ENCODE assay signal across 8 cellular contexts in genomic region chr7:114415054-114415997, GRCh38. TPM values are rescaled to one million over a fixed set of nuclear protein-coding genes. Genes with fewer than 3 reads are reported as not detected.
A peak's percentile ranks its signal among the peaks of the same experiment; 100 is the strongest.
DNase-seq lines count a peak whose midpoint lies in the region; ATAC-seq, FAIRE-seq and TF ChIP-seq lines count a peak whose summit lies in the region.

No MANE protein-coding gene starts in this region.

- no peaks in the 10 kb centered on the region for H3K36me3 ChIP-seq in gastroesophageal sphincter
- no peaks in the 10 kb centered on the region for H3K36me3 ChIP-seq in gastrocnemius medialis

- no peak for TF ChIP-seq EP300 in gastroesophageal sphincter (IDR thresholded peaks at IDR 0.05)

- H3K27me3 ChIP-seq in gastroesophageal sphincter = no peaks in the 10 kb centered on the region
- H3K27me3 ChIP-seq in gastrocnemius medialis = no peaks in the 10 kb centered on the region

- WGBS in gastroesophageal sphincter (ENCODE audit: low coverage in 1 of 2), 2 donors = 4 to 6% methylated on average over 14 of the region's 14 CpGs

- peak overlapping the region; percentile 45 to 60 for H3K4me3 ChIP-seq in gastroesophageal sphincter
- peak overlapping the region; percentile 44 to 50 (median 45) for H3K4me3 ChIP-seq in gastrocnemius medialis

- H3K9me3 ChIP-seq in gastroesophageal sphincter (no peaks in the 10 kb centered on the region), gastrocnemius medialis (no peaks in the 10 kb centered on the region)

- ATAC-seq in GM19351 (IDR thresholded peaks at IDR 0.05; ENCODE audit: unreplicated experiment) = peak; percentile 2
- ATAC-seq in gastroesophageal sphincter = no peak
- ATAC-seq in gastrocnemius medialis = peak; percentile 34 to 50

- TF ChIP-seq POLR2A in gastroesophageal sphincter (IDR thresholded peaks at IDR 0.05) (no peak), gastrocnemius medialis (IDR thresholded peaks at IDR 0.05) (no peak)

- DNase-seq in RCC 7860 (ENCODE audit: low spot score) (no peak), gastrocnemius medialis (no peak), iPS-NIHi11 (ENCODE audit: low spot score) (no peak), germinal center (ENCODE audit: low spot score) (no peak)
- no peak for DNase-seq in stimulated activated CD4-positive, alpha-beta T cell treated with anti-CD3 and anti-CD28 coated beads, Interleukin-2, amount 100 ng/mL, for 24 hours
- no peak for DNase-seq in activated CD4-positive, alpha-beta T cell treated with anti-CD3 and anti-CD28 coated beads, Interleukin-2, amount 50 U/mL, for 4 hours

- H3K4me1 ChIP-seq in gastroesophageal sphincter (peaks cover 2 to 38% (median 4%) of the 10 kb centered on the region in 3 donors), gastrocnemius medialis (peaks cover 56 to 62% of the 10 kb centered on the region in 2 donors)

- intact Hi-C loops in gastrocnemius medialis (cut with DNase I; ENCODE audit: low total_unique reads) = loop anchor here (5.0 to 10.0 kb wide), 3 partner anchors 119 to 501 kb away; partner anchors contain the start of gene PPP1R3A

- FAIRE-seq in RCC 7860 (lab: Jason Lieb, UNC) = peak; percentile 15

- peak overlapping the region; percentile 77 to 98 (median 82) for H3K27ac ChIP-seq in gastroesophageal sphincter
- peak overlapping the region; percentile 74 to 84 (median 75) for H3K27ac ChIP-seq in gastrocnemius medialis

- in situ Hi-C loops in gastrocnemius medialis (cut with MboI; ENCODE audit: low sequenced_read_pairs in 4 of 4) = loop anchor here in 3 of 4 donors (10.0 to 25.0 kb wide), 3 partner anchors 328 to 503 kb away; partner anchors contain the start of gene PPP1R3A (in 1 of the 3)

- TF ChIP-seq CTCF in gastroesophageal sphincter (IDR thresholded peaks at IDR 0.05) (no peak), gastrocnemius medialis (IDR thresholded peaks at IDR 0.05 in 4 of 5, conservative IDR thresholded peaks at IDR 0.05 in 1 of 5) (no peak)

RNA-seq across cellular contexts. Expression of gene FOXP2, which starts 0.7 kb away (rescaled TPM):
- total RNA-seq in gastroesophageal sphincter = 10 to 100 TPM; 42.3 to 83.7 (median 50.7) TPM
- total RNA-seq in gastrocnemius medialis = 10 to 100 TPM in 1 of 4 donors, 1 to 10 TPM in 3; 4.9 to 16.9 (median 7.5) TPM
